ENCODE assay signal across 2 cellular contexts in the genomic region with DNA sequence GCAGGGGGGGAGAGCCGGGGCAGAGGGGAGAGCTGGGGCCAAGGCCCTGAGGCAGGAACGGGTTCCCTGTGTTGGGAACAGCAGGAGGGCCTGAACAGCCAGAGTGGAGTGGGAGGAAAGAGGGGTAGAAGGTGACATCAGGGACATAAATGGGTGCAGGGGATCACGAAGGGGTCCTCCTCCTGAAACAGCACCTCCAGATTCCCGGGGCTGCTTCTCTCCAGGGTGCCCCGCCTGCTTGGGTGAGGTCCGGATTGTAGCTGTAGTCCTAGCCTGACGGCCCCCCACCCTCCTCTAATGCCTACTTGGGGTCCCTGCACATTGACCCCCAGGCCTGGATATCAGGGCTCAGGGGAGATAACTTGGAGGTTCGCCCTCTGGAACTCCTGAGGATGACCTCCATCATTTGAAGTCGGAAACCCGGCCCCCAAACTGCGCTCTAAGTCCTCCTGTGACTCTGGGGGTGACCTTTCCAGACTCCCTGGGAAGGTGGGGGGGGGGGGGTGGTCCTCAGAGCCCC.
A peak's percentile ranks its signal among the peaks of the same experiment; 100 is the strongest.
TF ChIP-seq lines count a peak whose summit lies in the region.

No MANE protein-coding gene starts in this region.

TF ChIP-seq in GM23338, 12 proteins besides CTCF, POLR2A, EP300 and RAD21:
- no peak for TF ChIP-seq ZNF462 (CRISPR knock-in tag; IDR thresholded peaks at IDR 0.05)
- no peak for TF ChIP-seq CREB1 (CRISPR knock-in tag; IDR thresholded peaks at IDR 0.05; ENCODE audit: low read depth)
- no peak for TF ChIP-seq JUNB (IDR thresholded peaks at IDR 0.05; ENCODE audit: unreplicated experiment)
- TF ChIP-seq POLR2AphosphoS5 (IDR thresholded peaks at IDR 0.05; ENCODE audit: low read depth), result 0 out of 2 replicates have a peak, but pooled peaks have one; percentile 11

TF ChIP-seq in SK-N-SH, 30 proteins besides CTCF, POLR2A, EP300 and RAD21:
- TF ChIP-seq, protein P1, sequence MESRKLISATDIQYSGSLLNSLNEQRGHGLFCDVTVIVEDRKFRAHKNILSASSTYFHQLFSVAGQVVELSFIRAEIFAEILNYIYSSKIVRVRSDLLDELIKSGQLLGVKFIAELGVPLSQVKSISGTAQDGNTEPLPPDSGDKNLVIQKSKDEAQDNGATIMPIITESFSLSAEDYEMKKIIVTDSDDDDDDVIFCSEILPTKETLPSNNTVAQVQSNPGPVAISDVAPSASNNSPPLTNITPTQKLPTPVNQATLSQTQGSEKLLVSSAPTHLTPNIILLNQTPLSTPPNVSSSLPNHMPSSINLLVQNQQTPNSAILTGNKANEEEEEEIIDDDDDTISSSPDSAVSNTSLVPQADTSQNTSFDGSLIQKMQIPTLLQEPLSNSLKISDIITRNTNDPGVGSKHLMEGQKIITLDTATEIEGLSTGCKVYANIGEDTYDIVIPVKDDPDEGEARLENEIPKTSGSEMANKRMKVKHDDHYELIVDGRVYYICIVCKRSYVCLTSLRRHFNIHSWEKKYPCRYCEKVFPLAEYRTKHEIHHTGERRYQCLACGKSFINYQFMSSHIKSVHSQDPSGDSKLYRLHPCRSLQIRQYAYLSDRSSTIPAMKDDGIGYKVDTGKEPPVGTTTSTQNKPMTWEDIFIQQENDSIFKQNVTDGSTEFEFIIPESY (IDR thresholded peaks at IDR 0.05; ENCODE audit: borderline replicate concordance, low read depth), result no peak
- TF ChIP-seq FOXJ3 (CRISPR knock-in tag; IDR thresholded peaks at IDR 0.05), result no peak
- no peak for TF ChIP-seq RCOR1 (IDR thresholded peaks at IDR 0.05; ENCODE audit: low read length)
- TF ChIP-seq REST (IDR thresholded peaks at IDR 0.05; ENCODE audit: low read depth, low read length), result no peak
